8 cellular contexts compared by ENCODE assay signal in the genomic region with DNA sequence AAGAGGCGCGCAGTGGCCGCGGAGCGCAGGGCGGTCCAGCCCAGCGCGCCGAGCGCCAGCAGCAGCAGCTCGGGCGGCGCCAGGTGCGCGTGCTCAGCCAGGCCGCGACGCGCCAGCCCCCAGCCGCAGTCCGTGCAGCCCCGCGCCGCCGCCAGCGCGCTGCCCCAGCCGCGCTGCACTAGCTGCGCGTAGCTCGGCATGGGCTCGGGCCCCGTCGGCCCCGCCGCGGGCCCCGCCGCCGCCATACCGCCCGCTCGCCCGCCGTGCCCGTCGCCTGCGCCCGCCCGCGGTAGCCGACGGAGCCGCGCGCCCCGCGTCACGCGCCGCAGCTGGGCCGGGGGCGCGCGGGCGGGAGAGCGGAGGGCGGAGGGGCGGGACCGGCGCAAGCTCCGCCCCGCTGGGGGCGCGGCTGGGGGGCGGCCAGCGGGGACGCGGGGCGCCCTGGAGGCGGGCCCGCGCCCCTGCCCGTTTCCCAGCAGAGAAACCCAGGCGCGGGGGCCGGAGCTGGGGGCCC. TPM values are rescaled to one million over a fixed set of nuclear protein-coding genes. Genes with fewer than 3 reads are reported as not detected.
DNase-seq lines count a peak whose midpoint lies in the region; ATAC-seq and TF ChIP-seq lines count a peak whose summit lies in the region.

A gene with protein sequence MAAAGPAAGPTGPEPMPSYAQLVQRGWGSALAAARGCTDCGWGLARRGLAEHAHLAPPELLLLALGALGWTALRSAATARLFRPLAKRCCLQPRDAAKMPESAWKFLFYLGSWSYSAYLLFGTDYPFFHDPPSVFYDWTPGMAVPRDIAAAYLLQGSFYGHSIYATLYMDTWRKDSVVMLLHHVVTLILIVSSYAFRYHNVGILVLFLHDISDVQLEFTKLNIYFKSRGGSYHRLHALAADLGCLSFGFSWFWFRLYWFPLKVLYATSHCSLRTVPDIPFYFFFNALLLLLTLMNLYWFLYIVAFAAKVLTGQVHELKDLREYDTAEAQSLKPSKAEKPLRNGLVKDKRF (minus strand): TSS at position 331 of the 514 bp plus-strand sequence. CDS start 86 bp downstream, at position 245.

- no peak for TF ChIP-seq CTCF in left ventricle myocardium inferior (IDR thresholded peaks at IDR 0.05; ENCODE audit: borderline replicate concordance)
- TF ChIP-seq CTCF in activated CD8-positive, alpha-beta T cell treated with anti-CD3 and anti-CD28 coated beads for 36 hours (IDR thresholded peaks at IDR 0.05) = no peak
- TF ChIP-seq CTCF in hepatocyte (IDR thresholded peaks at IDR 0.05; ENCODE audit: poor library complexity) = no peak
- no peak for TF ChIP-seq CTCF in smooth muscle cell (IDR thresholded peaks at IDR 0.05; ENCODE audit: borderline replicate concordance, insufficient read depth, poor library complexity, severe bottlenecking)

- peaks cover 28% of the 10 kb centered on the region for H3K27me3 Mint-ChIP-seq in activated CD8-positive, alpha-beta T cell treated with anti-CD3 and anti-CD28 coated beads for 36 hours

- H3K36me3 ChIP-seq in left ventricle myocardium inferior (peaks cover 19% of the 10 kb centered on the region), hepatocyte (replicated peaks; ENCODE audit: insufficient read depth, low read depth) (no peaks in the 10 kb centered on the region), smooth muscle cell (ENCODE audit: low read depth) (no peaks in the 10 kb centered on the region)

- H3K9me3 Mint-ChIP-seq in activated CD8-positive, alpha-beta T cell treated with anti-CD3 and anti-CD28 coated beads for 36 hours = no peaks in the 10 kb centered on the region

- H3K9ac ChIP-seq in smooth muscle cell (ENCODE audit: low read depth) = no peak within 1 kb of the TSS

- H3K4me1 Mint-ChIP-seq in activated CD8-positive, alpha-beta T cell treated with anti-CD3 and anti-CD28 coated beads for 36 hours (ENCODE audit: low read depth) = peaks cover 2% of the 10 kb centered on the region

- DNase-seq in left ventricle myocardium inferior = no peak
- DNase-seq in Right ventricle myocardium superior = no peak
- DNase-seq in activated CD8-positive, alpha-beta T cell treated with anti-CD3 and anti-CD28 coated beads for 36 hours = no peak
- DNase-seq in hepatocyte (ENCODE audit: low spot score) = peak; percentile 57
- no peak for DNase-seq in smooth muscle cell (lab: John Stamatoyannopoulos, UW; ENCODE audit: unreplicated experiment)
- DNase-seq in NCI-H345 (lab: John Stamatoyannopoulos, UW) = no peak
- DNase-seq in T-helper 9 cell = no peak

- intact Hi-C loops in left ventricle myocardium inferior (cut with micrococcal nuclease) = no loop called here
- intact Hi-C loops in Right ventricle myocardium superior (cut with DNase I) = no loop called here
- intact Hi-C loops in activated CD8-positive, alpha-beta T cell treated with anti-CD3 and anti-CD28 coated beads for 36 hours (cut with micrococcal nuclease) = no loop called here

- H3K27ac ChIP-seq in left ventricle myocardium inferior (replicated peaks) (no peak within 1 kb of the TSS), hepatocyte (no peak within 1 kb of the TSS), smooth muscle cell (ENCODE audit: low read depth) (no peak within 1 kb of the TSS)

- H3K9me2 ChIP-seq in hepatocyte (replicated peaks; ENCODE audit: insufficient read depth) = no peaks in the 10 kb centered on the region

- H3K79me2 ChIP-seq in hepatocyte = no peaks in the 10 kb centered on the region
- H3K79me2 ChIP-seq in smooth muscle cell (ENCODE audit: low read depth) = no peaks in the 10 kb centered on the region

- ATAC-seq in Right ventricle myocardium superior (ENCODE audit: poor library complexity) (no peak), HG03469 (IDR thresholded peaks at IDR 0.05; ENCODE audit: unreplicated experiment) (no peak)
- peak; percentile 32 for ATAC-seq in activated CD8-positive, alpha-beta T cell treated with anti-CD3 and anti-CD28 coated beads for 36 hours

- H3K4me1 ChIP-seq in left ventricle myocardium inferior = peaks cover 24% of the 10 kb centered on the region
- peaks cover 6% of the 10 kb centered on the region for H3K4me1 ChIP-seq in hepatocyte (ENCODE audit: insufficient read depth)
- H3K4me1 ChIP-seq in smooth muscle cell (ENCODE audit: low read depth) = peaks cover 9% of the 10 kb centered on the region

- H3K27me3 ChIP-seq in left ventricle myocardium inferior (ENCODE audit: low read depth) = peaks cover 49% of the 10 kb centered on the region
- peaks cover 4% of the 10 kb centered on the region for H3K27me3 ChIP-seq in hepatocyte
- no peaks in the 10 kb centered on the region for H3K27me3 ChIP-seq in smooth muscle cell (ENCODE audit: low read depth)

- CTCF ChIA-PET in activated CD8-positive, alpha-beta T cell treated with anti-CD3 and anti-CD28 coated beads for 36 hours (lab: Charles Lee) = no interaction called here

- H2AFZ ChIP-seq in hepatocyte (no peak within 1 kb of the TSS), smooth muscle cell (ENCODE audit: low read depth) (no peak within 1 kb of the TSS)

- no peaks in the 10 kb centered on the region for H3F3A ChIP-seq in smooth muscle cell (ENCODE audit: low read depth)

- WGBS in hepatocyte (ENCODE audit: low lambda C conversion rate, missing lambda C conversion rate) = 1% methylated on average over 29 of the region's 88 CpGs
- WGBS in smooth muscle cell (ENCODE audit: low lambda C conversion rate) = 2% methylated on average over 24 of the region's 88 CpGs

- peak within 1 kb of the TSS; percentile 59 for H3K4me3 Mint-ChIP-seq in activated CD8-positive, alpha-beta T cell treated with anti-CD3 and anti-CD28 coated beads for 36 hours

- H3K27ac Mint-ChIP-seq in activated CD8-positive, alpha-beta T cell treated with anti-CD3 and anti-CD28 coated beads for 36 hours = no peak within 1 kb of the TSS

- H3K36me3 Mint-ChIP-seq in activated CD8-positive, alpha-beta T cell treated with anti-CD3 and anti-CD28 coated beads for 36 hours (ENCODE audit: low read depth) = peaks cover 5% of the 10 kb centered on the region

- POLR2A ChIA-PET in activated CD8-positive, alpha-beta T cell treated with anti-CD3 and anti-CD28 coated beads for 36 hours (lab: Charles Lee) = interaction anchor here (1.2 to 2.1 kb wide), 2 partner anchors 15 to 23 kb away, joined by 3 to 11 read pairs; partner anchors contain the start of genes COPE and DDX49

- H4K20me1 ChIP-seq in hepatocyte (ENCODE audit: insufficient read depth, poor library complexity, severe bottlenecking) (peaks cover 2% of the 10 kb centered on the region), smooth muscle cell (ENCODE audit: low read depth) (peaks cover 11% of the 10 kb centered on the region)

- H3K4me2 ChIP-seq in hepatocyte (peak within 1 kb of the TSS; percentile 98), smooth muscle cell (peak within 1 kb of the TSS; percentile 96)

- H3K9me3 ChIP-seq in left ventricle myocardium inferior (replicated peaks) (no peaks in the 10 kb centered on the region), hepatocyte (ENCODE audit: low read depth) (no peaks in the 10 kb centered on the region), smooth muscle cell (replicated peaks; ENCODE audit: low read depth) (no peaks in the 10 kb centered on the region)

- H3K4me3 ChIP-seq in left ventricle myocardium inferior (peak within 1 kb of the TSS; percentile 65), hepatocyte (peak within 1 kb of the TSS; percentile 55), smooth muscle cell (peak within 1 kb of the TSS; percentile 59)

RNA-seq across cellular contexts. Expression of the gene that starts here (rescaled TPM):
- total RNA-seq in left ventricle myocardium inferior (1.4 TPM), Right ventricle myocardium superior (0.24 TPM), hepatocyte (3.0 and 5.3 TPM in 2 replicates), smooth muscle cell (0.81 and 2.4 TPM in 2 replicates)
- total RNA-seq in activated CD8-positive, alpha-beta T cell treated with anti-CD3 and anti-CD28 coated beads for 36 hours = under 1 TPM; 0.18 to 0.36 TPM
- polyA plus RNA-seq in hepatocyte (4.9 and 5.7 TPM in 2 replicates), smooth muscle cell (4.2 TPM in 2 replicates)

Comparison
In these comparisons a context has a peak if more than half of its experiments do, and no peak if none do; other contexts are left out.
1. Peak in ATAC-seq in activated CD8-positive, alpha-beta T cell treated with anti-CD3 and anti-CD28 coated beads for 36 hours; RNA of the gene not detected or under 1 TPM.